Comparison of ENCODE assay signal across 1 cellular context in the genomic region with DNA sequence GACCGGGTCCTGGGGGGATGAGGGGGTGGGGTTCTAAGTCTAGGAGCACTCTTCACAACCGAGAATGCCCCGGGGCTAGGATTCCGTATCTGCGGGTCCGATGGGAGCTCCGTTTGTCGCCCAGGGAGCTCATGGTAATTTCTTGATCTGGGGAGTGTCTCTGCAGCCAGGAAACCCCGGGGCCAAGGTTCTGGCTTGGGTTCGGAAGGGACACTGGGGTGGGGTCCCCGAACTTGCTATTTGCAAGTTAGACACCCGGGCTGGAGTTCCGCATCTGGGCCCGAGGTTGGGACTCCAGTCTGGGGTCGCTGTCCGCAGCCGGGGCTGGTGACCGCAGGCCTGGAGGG.
TF ChIP-seq lines count a peak whose summit lies in the region.

No MANE protein-coding gene starts in this region.

TF ChIP-seq in K562, 482 proteins besides CTCF, POLR2A, EP300 and RAD21:
- TF ChIP-seq, protein P1, sequence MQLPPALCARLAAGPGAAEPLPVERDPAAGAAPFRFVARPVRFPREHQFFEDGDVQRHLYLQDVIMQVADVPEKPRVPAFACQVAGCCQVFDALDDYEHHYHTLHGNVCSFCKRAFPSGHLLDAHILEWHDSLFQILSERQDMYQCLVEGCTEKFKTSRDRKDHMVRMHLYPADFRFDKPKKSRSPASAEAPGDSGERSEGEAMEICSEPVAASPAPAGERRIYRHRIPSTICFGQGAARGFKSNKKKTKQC (CRISPR knock-in tag; IDR thresholded peaks at IDR 0.05), result 0 out of 2 replicates have a peak, but pooled peaks have one; percentile 18
- TF ChIP-seq, protein P2, sequence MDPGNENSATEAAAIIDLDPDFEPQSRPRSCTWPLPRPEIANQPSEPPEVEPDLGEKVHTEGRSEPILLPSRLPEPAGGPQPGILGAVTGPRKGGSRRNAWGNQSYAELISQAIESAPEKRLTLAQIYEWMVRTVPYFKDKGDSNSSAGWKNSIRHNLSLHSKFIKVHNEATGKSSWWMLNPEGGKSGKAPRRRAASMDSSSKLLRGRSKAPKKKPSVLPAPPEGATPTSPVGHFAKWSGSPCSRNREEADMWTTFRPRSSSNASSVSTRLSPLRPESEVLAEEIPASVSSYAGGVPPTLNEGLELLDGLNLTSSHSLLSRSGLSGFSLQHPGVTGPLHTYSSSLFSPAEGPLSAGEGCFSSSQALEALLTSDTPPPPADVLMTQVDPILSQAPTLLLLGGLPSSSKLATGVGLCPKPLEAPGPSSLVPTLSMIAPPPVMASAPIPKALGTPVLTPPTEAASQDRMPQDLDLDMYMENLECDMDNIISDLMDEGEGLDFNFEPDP (CRISPR knock-in tag; IDR thresholded peaks at IDR 0.05), result no peak
- TF ChIP-seq SAFB2 (IDR thresholded peaks at IDR 0.05; ENCODE audit: borderline replicate concordance, low read depth, low read length, severe bottlenecking), result no peak
- TF ChIP-seq SLC30A9 (CRISPR knock-in tag; IDR thresholded peaks at IDR 0.05), result no peak
- TF ChIP-seq GABPB1 (CRISPR knock-in tag; IDR thresholded peaks at IDR 0.05), result no peak
- TF ChIP-seq KLF10 (CRISPR knock-in tag; IDR thresholded peaks at IDR 0.05), result no peak
- TF ChIP-seq ARHGAP35 (IDR thresholded peaks at IDR 0.05; ENCODE audit: partially characterized antibody), result no peak
- TF ChIP-seq, protein P3, sequence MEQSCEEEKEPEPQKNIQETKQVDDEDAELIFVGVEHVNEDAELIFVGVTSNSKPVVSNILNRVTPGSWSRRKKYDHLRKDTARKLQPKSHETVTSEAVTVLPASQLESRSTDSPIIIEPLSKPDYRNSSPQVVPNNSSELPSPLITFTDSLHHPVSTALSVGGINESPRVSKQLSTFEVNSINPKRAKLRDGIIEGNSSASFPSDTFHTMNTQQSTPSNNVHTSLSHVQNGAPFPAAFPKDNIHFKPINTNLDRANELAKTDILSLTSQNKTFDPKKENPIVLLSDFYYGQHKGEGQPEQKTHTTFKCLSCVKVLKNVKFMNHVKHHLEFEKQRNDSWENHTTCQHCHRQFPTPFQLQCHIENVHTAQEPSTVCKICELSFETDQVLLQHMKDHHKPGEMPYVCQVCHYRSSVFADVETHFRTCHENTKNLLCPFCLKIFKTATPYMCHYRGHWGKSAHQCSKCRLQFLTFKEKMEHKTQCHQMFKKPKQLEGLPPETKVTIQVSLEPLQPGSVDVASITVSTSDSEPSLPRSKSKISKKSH (CRISPR knock-in tag; IDR thresholded peaks at IDR 0.05), result 0 out of 2 replicates have a peak, but pooled peaks have one; percentile 47
- no peak for TF ChIP-seq CTBP1 (IDR thresholded peaks at IDR 0.05; ENCODE audit: borderline replicate concordance)
- TF ChIP-seq, protein P4, sequence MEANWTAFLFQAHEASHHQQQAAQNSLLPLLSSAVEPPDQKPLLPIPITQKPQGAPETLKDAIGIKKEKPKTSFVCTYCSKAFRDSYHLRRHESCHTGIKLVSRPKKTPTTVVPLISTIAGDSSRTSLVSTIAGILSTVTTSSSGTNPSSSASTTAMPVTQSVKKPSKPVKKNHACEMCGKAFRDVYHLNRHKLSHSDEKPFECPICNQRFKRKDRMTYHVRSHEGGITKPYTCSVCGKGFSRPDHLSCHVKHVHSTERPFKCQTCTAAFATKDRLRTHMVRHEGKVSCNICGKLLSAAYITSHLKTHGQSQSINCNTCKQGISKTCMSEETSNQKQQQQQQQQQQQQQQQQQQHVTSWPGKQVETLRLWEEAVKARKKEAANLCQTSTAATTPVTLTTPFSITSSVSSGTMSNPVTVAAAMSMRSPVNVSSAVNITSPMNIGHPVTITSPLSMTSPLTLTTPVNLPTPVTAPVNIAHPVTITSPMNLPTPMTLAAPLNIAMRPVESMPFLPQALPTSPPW (CRISPR knock-in tag; IDR thresholded peaks at IDR 0.05), result no peak
- no peak for TF ChIP-seq XRCC5 (IDR thresholded peaks at IDR 0.05; ENCODE audit: low read depth, low read length)
- no peak for TF ChIP-seq POU5F1 (IDR thresholded peaks at IDR 0.05; ENCODE audit: borderline replicate concordance, low read depth, low read length, partially characterized antibody)
- TF ChIP-seq CREB1 (IDR thresholded peaks at IDR 0.05), result no peak
- TF ChIP-seq CREB1 (CRISPR knock-in tag; IDR thresholded peaks at IDR 0.05), result peak; percentile 36; the same call in 1 of the 2 replicates
- TF ChIP-seq L3MBTL2 (IDR thresholded peaks at IDR 0.05), result no peak
- TF ChIP-seq DMBX1 (CRISPR knock-in tag; IDR thresholded peaks at IDR 0.05; ENCODE audit: borderline replicate concordance), result no peak
- TF ChIP-seq PRMT5 (CRISPR knock-in tag; IDR thresholded peaks at IDR 0.05), result no peak
- no peak; the same call in 1 of the 2 replicates for TF ChIP-seq ZC3H4 (CRISPR knock-in tag; IDR thresholded peaks at IDR 0.05; ENCODE audit: borderline replicate concordance)
- TF ChIP-seq KAT2B (IDR thresholded peaks at IDR 0.05; ENCODE audit: low read depth, low read length), result no peak
- TF ChIP-seq PHF20 (IDR thresholded peaks at IDR 0.05; ENCODE audit: partially characterized antibody), result peak; percentile 16
- TF ChIP-seq SMARCE1 (IDR thresholded peaks at IDR 0.05), result no peak
- 0 out of 2 replicates have a peak, but pooled peaks have one; percentile 11 for TF ChIP-seq ELF2 (CRISPR knock-in tag; IDR thresholded peaks at IDR 0.05)
- TF ChIP-seq, protein P5, sequence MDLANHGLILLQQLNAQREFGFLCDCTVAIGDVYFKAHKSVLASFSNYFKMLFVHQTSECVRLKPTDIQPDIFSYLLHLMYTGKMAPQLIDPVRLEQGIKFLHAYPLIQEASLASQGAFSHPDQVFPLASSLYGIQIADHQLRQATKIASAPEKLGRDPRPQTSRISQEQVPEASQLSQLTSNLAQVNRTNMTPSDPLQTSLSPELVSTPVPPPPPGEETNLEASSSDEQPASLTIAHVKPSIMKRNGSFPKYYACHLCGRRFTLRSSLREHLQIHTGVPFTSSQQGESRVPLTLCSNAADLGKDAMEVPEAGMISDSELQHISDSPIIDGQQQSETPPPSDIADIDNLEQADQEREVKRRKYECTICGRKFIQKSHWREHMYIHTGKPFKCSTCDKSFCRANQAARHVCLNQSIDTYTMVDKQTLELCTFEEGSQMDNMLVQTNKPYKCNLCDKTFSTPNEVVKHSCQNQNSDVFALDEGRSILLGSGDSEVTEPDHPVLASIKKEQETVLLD (IDR thresholded peaks at IDR 0.05), result no peak
- TF ChIP-seq LARP7 (IDR thresholded peaks at IDR 0.05), result no peak
- no peak for TF ChIP-seq ZBTB8A (IDR thresholded peaks at IDR 0.05; ENCODE audit: partially characterized antibody)
- TF ChIP-seq KHSRP (IDR thresholded peaks at IDR 0.05), result no peak
- no peak for TF ChIP-seq STAT5B (CRISPR knock-in tag; IDR thresholded peaks at IDR 0.05)
- TF ChIP-seq NFXL1 (CRISPR knock-in tag; IDR thresholded peaks at IDR 0.05), result no peak
- TF ChIP-seq, protein P6, sequence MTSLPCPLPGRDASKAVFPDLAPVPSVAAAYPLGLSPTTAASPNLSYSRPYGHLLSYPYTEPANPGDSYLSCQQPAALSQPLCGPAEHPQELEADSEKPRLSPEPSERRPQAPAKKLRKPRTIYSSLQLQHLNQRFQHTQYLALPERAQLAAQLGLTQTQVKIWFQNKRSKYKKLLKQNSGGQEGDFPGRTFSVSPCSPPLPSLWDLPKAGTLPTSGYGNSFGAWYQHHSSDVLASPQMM (CRISPR knock-in tag; IDR thresholded peaks at IDR 0.05), result no peak
- TF ChIP-seq TAL1 (IDR thresholded peaks at IDR 0.05), result no peak
- TF ChIP-seq THRAP3 (IDR thresholded peaks at IDR 0.05; ENCODE audit: borderline replicate concordance), result no peak
- TF ChIP-seq SIN3B (IDR thresholded peaks at IDR 0.05; ENCODE audit: low read depth), result no peak
- 0 out of 2 replicates have a peak, but pooled peaks have one; percentile 46 for TF ChIP-seq ZBTB7A (IDR thresholded peaks at IDR 0.05; ENCODE audit: borderline replicate concordance, control insufficient read depth, low read depth, low read length)
- TF ChIP-seq, protein P7, sequence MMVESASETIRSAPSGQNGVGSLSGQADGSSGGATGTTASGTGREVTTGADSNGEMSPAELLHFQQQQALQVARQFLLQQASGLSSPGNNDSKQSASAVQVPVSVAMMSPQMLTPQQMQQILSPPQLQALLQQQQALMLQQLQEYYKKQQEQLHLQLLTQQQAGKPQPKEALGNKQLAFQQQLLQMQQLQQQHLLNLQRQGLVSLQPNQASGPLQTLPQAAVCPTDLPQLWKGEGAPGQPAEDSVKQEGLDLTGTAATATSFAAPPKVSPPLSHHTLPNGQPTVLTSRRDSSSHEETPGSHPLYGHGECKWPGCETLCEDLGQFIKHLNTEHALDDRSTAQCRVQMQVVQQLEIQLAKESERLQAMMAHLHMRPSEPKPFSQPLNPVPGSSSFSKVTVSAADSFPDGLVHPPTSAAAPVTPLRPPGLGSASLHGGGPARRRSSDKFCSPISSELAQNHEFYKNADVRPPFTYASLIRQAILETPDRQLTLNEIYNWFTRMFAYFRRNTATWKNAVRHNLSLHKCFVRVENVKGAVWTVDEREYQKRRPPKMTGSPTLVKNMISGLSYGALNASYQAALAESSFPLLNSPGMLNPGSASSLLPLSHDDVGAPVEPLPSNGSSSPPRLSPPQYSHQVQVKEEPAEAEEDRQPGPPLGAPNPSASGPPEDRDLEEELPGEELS (CRISPR knock-in tag; IDR thresholded peaks at IDR 0.05; ENCODE audit: borderline replicate concordance), result no peak
- TF ChIP-seq ZNF431 (CRISPR knock-in tag; IDR thresholded peaks at IDR 0.05), result 0 out of 2 replicates have a peak, but pooled peaks have one; percentile 9
- TF ChIP-seq, protein P8, sequence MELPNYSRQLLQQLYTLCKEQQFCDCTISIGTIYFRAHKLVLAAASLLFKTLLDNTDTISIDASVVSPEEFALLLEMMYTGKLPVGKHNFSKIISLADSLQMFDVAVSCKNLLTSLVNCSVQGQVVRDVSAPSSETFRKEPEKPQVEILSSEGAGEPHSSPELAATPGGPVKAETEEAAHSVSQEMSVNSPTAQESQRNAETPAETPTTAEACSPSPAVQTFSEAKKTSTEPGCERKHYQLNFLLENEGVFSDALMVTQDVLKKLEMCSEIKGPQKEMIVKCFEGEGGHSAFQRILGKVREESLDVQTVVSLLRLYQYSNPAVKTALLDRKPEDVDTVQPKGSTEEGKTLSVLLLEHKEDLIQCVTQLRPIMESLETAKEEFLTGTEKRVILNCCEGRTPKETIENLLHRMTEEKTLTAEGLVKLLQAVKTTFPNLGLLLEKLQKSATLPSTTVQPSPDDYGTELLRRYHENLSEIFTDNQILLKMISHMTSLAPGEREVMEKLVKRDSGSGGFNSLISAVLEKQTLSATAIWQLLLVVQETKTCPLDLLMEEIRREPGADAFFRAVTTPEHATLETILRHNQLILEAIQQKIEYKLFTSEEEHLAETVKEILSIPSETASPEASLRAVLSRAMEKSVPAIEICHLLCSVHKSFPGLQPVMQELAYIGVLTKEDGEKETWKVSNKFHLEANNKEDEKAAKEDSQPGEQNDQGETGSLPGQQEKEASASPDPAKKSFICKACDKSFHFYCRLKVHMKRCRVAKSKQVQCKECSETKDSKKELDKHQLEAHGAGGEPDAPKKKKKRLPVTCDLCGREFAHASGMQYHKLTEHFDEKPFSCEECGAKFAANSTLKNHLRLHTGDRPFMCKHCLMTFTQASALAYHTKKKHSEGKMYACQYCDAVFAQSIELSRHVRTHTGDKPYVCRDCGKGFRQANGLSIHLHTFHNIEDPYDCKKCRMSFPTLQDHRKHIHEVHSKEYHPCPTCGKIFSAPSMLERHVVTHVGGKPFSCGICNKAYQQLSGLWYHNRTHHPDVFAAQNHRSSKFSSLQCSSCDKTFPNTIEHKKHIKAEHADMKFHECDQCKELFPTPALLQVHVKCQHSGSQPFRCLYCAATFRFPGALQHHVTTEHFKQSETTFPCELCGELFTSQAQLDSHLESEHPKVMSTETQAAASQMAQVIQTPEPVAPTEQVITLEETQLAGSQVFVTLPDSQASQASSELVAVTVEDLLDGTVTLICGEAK (IDR thresholded peaks at IDR 0.05), result peak; percentile 19; the same call in 1 of the 2 replicates
- TF ChIP-seq, protein P8 (CRISPR knock-in tag; IDR thresholded peaks at IDR 0.05), result no peak
